Comparison of ENCODE assay signal across 26 cellular contexts in genomic region chrX:29136904-29137303, GRCh38.
"Had no signal": no experiment of that assay in that cellular context is flagged by ENCODE, and none has a peak within 500 bp of the region (broad histone marks: within the 10 kb centered on the region; RNA-seq: fewer than 3 reads in every experiment).

No MANE protein-coding gene starts in this region.

- H3K36me3 Mint-ChIP-seq: mesothelial cell of epicardium; naive B cell; natural killer cell; neural progenitor cell; stimulated activated effector memory CD8-positive, alpha-beta T cell treated with anti-CD3 and anti-CD28 coated beads, Interleukin-12 subunit alpha, Interleukin-12 subunit beta, amount 100 ng/mL, for 72 hours; type B pancreatic cell had no signal

- H3K9me3 Mint-ChIP-seq: naive B cell; natural killer cell; nephron progenitor cell; neural progenitor cell; stimulated activated effector memory CD8-positive, alpha-beta T cell treated with anti-CD3 and anti-CD28 coated beads, Interleukin-12 subunit alpha, Interleukin-12 subunit beta, amount 100 ng/mL, for 72 hours; stimulated activated naive CD8-positive, alpha-beta T cell treated with anti-CD3 and anti-CD28 coated beads, Interleukin-15, Interleukin-2, amounts not matched to agents 100 ng/mL and 50 ng/mL, for 24 hours; type B pancreatic cell had no signal

- H3K4me3 ChIP-seq: hepatocyte, left ventricle myocardium inferior, lung, neural progenitor cell, sigmoid colon, spleen, suprapubic skin, tibial nerve, uterus had no signal

- DNase-seq: islet precursor cell; left ventricle myocardium inferior; mesendoderm; naive B cell; natural killer cell; nephron progenitor cell; occipital lobe; retina; right cardiac atrium; sigmoid colon; small intestine; spleen; stimulated activated CD4-positive, alpha-beta T cell treated with anti-CD3 and anti-CD28 coated beads, Interleukin-4, amount 100 ng/mL, for 24 hours; stimulated activated naive CD4-positive, alpha-beta T cell; uterus had no signal

- H3K27me3 Mint-ChIP-seq: naive B cell; progenitor cell of endocrine pancreas; stimulated activated naive CD8-positive, alpha-beta T cell treated with anti-CD3 and anti-CD28 coated beads, Interleukin-15, Interleukin-2, amounts not matched to agents 100 ng/mL and 50 ng/mL, for 24 hours; type B pancreatic cell had no signal

- H3K27ac ChIP-seq: hepatocyte, left ventricle myocardium inferior, neural progenitor cell, neutrophil, sigmoid colon, spleen, suprapubic skin, tibial nerve, uterus had no signal

- ATAC-seq: natural killer cell; right cardiac atrium; stimulated activated effector memory CD8-positive, alpha-beta T cell treated with anti-CD3 and anti-CD28 coated beads, Interleukin-12 subunit alpha, Interleukin-12 subunit beta, amount 100 ng/mL, for 72 hours had no signal

- H3K9me3 ChIP-seq: left ventricle myocardium inferior, neutrophil, sigmoid colon, spleen, suprapubic skin, tibial nerve, uterus had no signal

- H3K27ac Mint-ChIP-seq: mesothelial cell of epicardium; natural killer cell; nephron progenitor cell; neural progenitor cell; progenitor cell of endocrine pancreas; stimulated activated effector memory CD8-positive, alpha-beta T cell treated with anti-CD3 and anti-CD28 coated beads, Interleukin-12 subunit alpha, Interleukin-12 subunit beta, amount 100 ng/mL, for 72 hours; stimulated activated naive CD8-positive, alpha-beta T cell treated with anti-CD3 and anti-CD28 coated beads, Interleukin-15, Interleukin-2, amounts not matched to agents 100 ng/mL and 50 ng/mL, for 24 hours; type B pancreatic cell had no signal

- H3K27me3 ChIP-seq: hepatocyte, neural progenitor cell, neutrophil, sigmoid colon, spleen, suprapubic skin, tibial nerve, uterus had no signal

- H3K4me1 ChIP-seq: left ventricle myocardium inferior, neural progenitor cell, sigmoid colon, spleen, suprapubic skin, tibial nerve, uterus had no signal

- H3K4me1 Mint-ChIP-seq: mesothelial cell of epicardium; naive B cell; natural killer cell; nephron progenitor cell; neural progenitor cell; stimulated activated effector memory CD8-positive, alpha-beta T cell treated with anti-CD3 and anti-CD28 coated beads, Interleukin-12 subunit alpha, Interleukin-12 subunit beta, amount 100 ng/mL, for 72 hours had no signal

- H3K36me3 ChIP-seq: left ventricle myocardium inferior, neural progenitor cell, neutrophil, sigmoid colon, spleen, suprapubic skin, tibial nerve, uterus had no signal

- H3K4me3 Mint-ChIP-seq: mesothelial cell of epicardium; naive B cell; natural killer cell; nephron progenitor cell; neural progenitor cell; stimulated activated effector memory CD8-positive, alpha-beta T cell treated with anti-CD3 and anti-CD28 coated beads, Interleukin-12 subunit alpha, Interleukin-12 subunit beta, amount 100 ng/mL, for 72 hours; stimulated activated naive CD8-positive, alpha-beta T cell treated with anti-CD3 and anti-CD28 coated beads, Interleukin-15, Interleukin-2, amounts not matched to agents 100 ng/mL and 50 ng/mL, for 24 hours; type B pancreatic cell had no signal
